In the genomic region with DNA sequence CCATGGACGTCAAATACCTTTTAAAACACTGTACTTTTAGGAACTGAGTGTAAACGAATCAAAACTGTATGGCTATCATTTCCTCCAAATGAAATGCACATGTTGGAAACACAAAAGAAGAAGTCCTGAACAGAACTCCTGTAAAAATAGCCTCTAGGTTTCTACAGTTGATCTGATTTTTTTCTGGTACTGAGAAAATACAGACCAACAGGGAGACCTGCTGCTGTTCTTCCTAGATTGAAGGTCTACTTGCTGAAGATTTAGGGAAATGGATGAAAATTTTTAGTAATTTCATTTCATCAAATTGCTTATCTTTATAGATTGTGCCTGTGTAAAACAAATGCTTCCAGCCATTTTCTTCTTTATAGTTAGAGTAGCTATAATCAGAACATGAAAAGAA, we compare ENCODE assay signal across 1 cellular context.
TF ChIP-seq lines count a peak whose summit lies in the region.

No MANE protein-coding gene starts in this region.

TF ChIP-seq in SK-N-SH, 30 proteins besides CTCF, POLR2A, EP300 and RAD21 (continued from another document):
- TF ChIP-seq YY1 (IDR thresholded peaks at IDR 0.05; ENCODE audit: low read depth) (no peak), TEAD4 (IDR thresholded peaks at IDR 0.05; ENCODE audit: borderline replicate concordance, insufficient read depth) (0 out of 2 replicates have a peak, but pooled peaks have one; percentile 33), TAF1 (IDR thresholded peaks at IDR 0.05; ENCODE audit: borderline replicate concordance, low read depth, low read length) (no peak), GATA2 (CRISPR knock-in tag; IDR thresholded peaks at IDR 0.05) (peak; percentile 87)
- TF ChIP-seq, protein P1, sequence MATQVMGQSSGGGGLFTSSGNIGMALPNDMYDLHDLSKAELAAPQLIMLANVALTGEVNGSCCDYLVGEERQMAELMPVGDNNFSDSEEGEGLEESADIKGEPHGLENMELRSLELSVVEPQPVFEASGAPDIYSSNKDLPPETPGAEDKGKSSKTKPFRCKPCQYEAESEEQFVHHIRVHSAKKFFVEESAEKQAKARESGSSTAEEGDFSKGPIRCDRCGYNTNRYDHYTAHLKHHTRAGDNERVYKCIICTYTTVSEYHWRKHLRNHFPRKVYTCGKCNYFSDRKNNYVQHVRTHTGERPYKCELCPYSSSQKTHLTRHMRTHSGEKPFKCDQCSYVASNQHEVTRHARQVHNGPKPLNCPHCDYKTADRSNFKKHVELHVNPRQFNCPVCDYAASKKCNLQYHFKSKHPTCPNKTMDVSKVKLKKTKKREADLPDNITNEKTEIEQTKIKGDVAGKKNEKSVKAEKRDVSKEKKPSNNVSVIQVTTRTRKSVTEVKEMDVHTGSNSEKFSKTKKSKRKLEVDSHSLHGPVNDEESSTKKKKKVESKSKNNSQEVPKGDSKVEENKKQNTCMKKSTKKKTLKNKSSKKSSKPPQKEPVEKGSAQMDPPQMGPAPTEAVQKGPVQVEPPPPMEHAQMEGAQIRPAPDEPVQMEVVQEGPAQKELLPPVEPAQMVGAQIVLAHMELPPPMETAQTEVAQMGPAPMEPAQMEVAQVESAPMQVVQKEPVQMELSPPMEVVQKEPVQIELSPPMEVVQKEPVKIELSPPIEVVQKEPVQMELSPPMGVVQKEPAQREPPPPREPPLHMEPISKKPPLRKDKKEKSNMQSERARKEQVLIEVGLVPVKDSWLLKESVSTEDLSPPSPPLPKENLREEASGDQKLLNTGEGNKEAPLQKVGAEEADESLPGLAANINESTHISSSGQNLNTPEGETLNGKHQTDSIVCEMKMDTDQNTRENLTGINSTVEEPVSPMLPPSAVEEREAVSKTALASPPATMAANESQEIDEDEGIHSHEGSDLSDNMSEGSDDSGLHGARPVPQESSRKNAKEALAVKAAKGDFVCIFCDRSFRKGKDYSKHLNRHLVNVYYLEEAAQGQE (IDR thresholded peaks at IDR 0.05; ENCODE audit: low read depth, low read length): no peak
